9 cellular contexts compared by ENCODE assay signal in genomic region chr7:129501760-129502707, GRCh38. TPM values are rescaled to one million over a fixed set of nuclear protein-coding genes. Genes with fewer than 3 reads are reported as not detected.
DNase-seq lines count a peak whose midpoint lies in the region; ATAC-seq, FAIRE-seq and TF ChIP-seq lines count a peak whose summit lies in the region.
"Had no signal": no experiment of that assay in that cellular context is flagged by ENCODE, and none has a peak within 500 bp of the region (broad histone marks: within the 10 kb centered on the region; RNA-seq: fewer than 3 reads in every experiment).

SMKR1 (plus strand) TSS chr7:129502531; CDS start chr7:129502825, 294 bp downstream.

- intact Hi-C loops in PC-3 (cut with micrococcal nuclease): loop anchor here (2.0 kb wide), 1 partner anchor 29 kb away; no protein-coding TSS in a partner anchor
- intact Hi-C loops in activated T-helper 1 cell treated with anti-CD3 and anti-CD28 coated beads, Interleukin-12 subunit alpha, Interleukin-12 subunit beta, Interleukin-2, Interleukin-4 antibody, amounts not matched to agents 30 ng/mL and 10 ng/mL and 1 ng/mL, durations not matched to agents 14 hours and 24 hours and 36 hours (cut with micrococcal nuclease): loop anchor here (1.0 to 5.0 kb wide), 8 partner anchors 8 to 1165 kb away; partner anchors contain the start of genes COPG2, NRF1 and STRIP2

- DNase-seq in D721Med (ENCODE audit: insufficient read length, low spot score) (peak; percentile 94), PC-3 (peak; percentile 85), fibroblast of villous mesenchyme (ENCODE audit: low read depth) (peak; percentile 51), neuronal stem cell (ENCODE audit: low spot score) (peak; percentile 58)
- peak; percentile 90 for DNase-seq in activated T-helper 1 cell treated with anti-CD3 and anti-CD28 coated beads, Interleukin-12 subunit alpha, Interleukin-12 subunit beta, Interleukin-2, Interleukin-4 antibody, amounts not matched to agents 30 ng/mL and 10 ng/mL and 1 ng/mL, durations not matched to agents 14 hours and 24 hours and 36 hours (ENCODE audit: low spot score)

- no peaks in the 10 kb centered on the region for H3K9me2 ChIP-seq in PC-3 (replicated peaks; ENCODE audit: low read length)

- no peaks in the 10 kb centered on the region for H3K79me1 ChIP-seq in neuronal stem cell (ENCODE audit: low read depth, low read length)

- H3K4me1 Mint-ChIP-seq in activated T-helper 1 cell treated with anti-CD3 and anti-CD28 coated beads, Interleukin-12 subunit alpha, Interleukin-12 subunit beta, Interleukin-2, Interleukin-4 antibody, amounts not matched to agents 30 ng/mL and 10 ng/mL and 1 ng/mL, durations not matched to agents 14 hours and 24 hours and 36 hours (ENCODE audit: low read depth): peaks cover 19% of the 10 kb centered on the region

- no peak within 1 kb of the TSS for H2BK120ac ChIP-seq in neuronal stem cell (ENCODE audit: low read depth, low read length)

- H3K4me1 ChIP-seq in HUES48 (ENCODE audit: control insufficient read depth, insufficient read depth, low read length) (peaks cover 4% of the 10 kb centered on the region), PC-3 (ENCODE audit: insufficient read depth, low read length) (0 out of 2 replicates have a peak, but pooled peaks cover 8% of the 10 kb centered on the region), neuronal stem cell (ENCODE audit: control insufficient read depth in 2 of 2, insufficient read depth in 1 of 2, low read depth in 1 of 2, low read length in 2 of 2) (peaks cover 3 to 8% of the 10 kb centered on the region in 2 donors), subcutaneous abdominal adipose tissue (ENCODE audit: control insufficient read depth in 5 of 5, insufficient read depth in 5 of 5, low read length in 5 of 5) (peaks cover 0 to 16% (median 11%) of the 10 kb centered on the region in 5 donors)

- no peak within 1 kb of the TSS for H2BK5ac ChIP-seq in neuronal stem cell (ENCODE audit: low read length)

- no peak within 1 kb of the TSS for H3K9ac ChIP-seq in HUES48 (ENCODE audit: low read depth, low read length)
- H3K9ac ChIP-seq in PC-3 (ENCODE audit: low read length): peak within 1 kb of the TSS; percentile 66
- peak within 1 kb of the TSS; percentile 91 for H3K9ac ChIP-seq in neuronal stem cell (ENCODE audit: low read depth, low read length, poor library complexity)
- H3K9ac ChIP-seq in subcutaneous abdominal adipose tissue (ENCODE audit: low read length in 5 of 5): peak within 1 kb of the TSS in 1 of 5 donors; percentile 59

- H3K23ac ChIP-seq in neuronal stem cell (ENCODE audit: low read depth, low read length, poor library complexity): peak within 1 kb of the TSS; percentile 73

- H3K18ac ChIP-seq in neuronal stem cell (ENCODE audit: low read length): peak within 1 kb of the TSS; percentile 93

- no CpG with 5 or more reads among the region's 89 CpGs for WGBS in neuronal stem cell (ENCODE audit: extremely low coverage in 2 of 2, insufficient read length in 2 of 2, insufficient replicate concordance in 1 of 2), 2 donors

- H3K27ac Mint-ChIP-seq in activated T-helper 1 cell treated with anti-CD3 and anti-CD28 coated beads, Interleukin-12 subunit alpha, Interleukin-12 subunit beta, Interleukin-2, Interleukin-4 antibody, amounts not matched to agents 30 ng/mL and 10 ng/mL and 1 ng/mL, durations not matched to agents 14 hours and 24 hours and 36 hours: peak within 1 kb of the TSS; percentile 86

- no peak for TF ChIP-seq CTCF in D721Med (IDR thresholded peaks at IDR 0.05; ENCODE audit: insufficient read depth, missing control alignments)
- TF ChIP-seq CTCF in PC-3 (conservative IDR thresholded peaks at IDR 0.05; ENCODE audit: low read depth, low read length): no peak
- TF ChIP-seq CTCF in fibroblast of villous mesenchyme (IDR thresholded peaks at IDR 0.05; ENCODE audit: insufficient read depth, low read depth, low read length): no peak

- H3K27me3 ChIP-seq in HUES48 (ENCODE audit: control insufficient read depth, insufficient read depth, low read length) (peaks cover 36% of the 10 kb centered on the region), PC-3 (ENCODE audit: low read length) (no peaks in the 10 kb centered on the region), neuronal stem cell (ENCODE audit: control insufficient read depth in 3 of 3, insufficient read depth in 3 of 3, low read depth in 1 of 3, low read length in 3 of 3) (peaks cover 0 to 19% (median 3%) of the 10 kb centered on the region in 3 experiments), subcutaneous abdominal adipose tissue (ENCODE audit: control insufficient read depth in 5 of 5, insufficient read depth in 4 of 5, low read length in 5 of 5) (peaks cover 8 to 12% (median 9%) of the 10 kb centered on the region in 5 donors)

- H3K36me3 ChIP-seq in HUES48 (ENCODE audit: control insufficient read depth, insufficient read depth, low read length): no peaks in the 10 kb centered on the region
- no peaks in the 10 kb centered on the region for H3K36me3 ChIP-seq in PC-3 (ENCODE audit: low read depth, low read length)
- no peaks in the 10 kb centered on the region for H3K36me3 ChIP-seq in neuronal stem cell (replicated peaks in 1 of 2; ENCODE audit: control insufficient read depth in 2 of 2, insufficient read depth in 2 of 2, low read length in 2 of 2)
- no peaks in the 10 kb centered on the region for H3K36me3 ChIP-seq in subcutaneous abdominal adipose tissue (ENCODE audit: control insufficient read depth in 5 of 5, insufficient read depth in 5 of 5, low read length in 5 of 5)

- H3K36me3 Mint-ChIP-seq in activated T-helper 1 cell treated with anti-CD3 and anti-CD28 coated beads, Interleukin-12 subunit alpha, Interleukin-12 subunit beta, Interleukin-2, Interleukin-4 antibody, amounts not matched to agents 30 ng/mL and 10 ng/mL and 1 ng/mL, durations not matched to agents 14 hours and 24 hours and 36 hours (ENCODE audit: low read depth): no peaks in the 10 kb centered on the region

- no peak within 1 kb of the TSS for H4K91ac ChIP-seq in neuronal stem cell (ENCODE audit: low read depth, low read length, poor library complexity)

- H3K14ac ChIP-seq in neuronal stem cell (ENCODE audit: low read length): peak within 1 kb of the TSS; percentile 82

- H3F3A ChIP-seq in PC-3 (ENCODE audit: low read length, unreplicated experiment): no peaks in the 10 kb centered on the region

- peaks cover 16% of the 10 kb centered on the region for H3K27me3 Mint-ChIP-seq in activated T-helper 1 cell treated with anti-CD3 and anti-CD28 coated beads, Interleukin-12 subunit alpha, Interleukin-12 subunit beta, Interleukin-2, Interleukin-4 antibody, amounts not matched to agents 30 ng/mL and 10 ng/mL and 1 ng/mL, durations not matched to agents 14 hours and 24 hours and 36 hours (ENCODE audit: insufficient read depth)

- H2AK5ac ChIP-seq in neuronal stem cell (ENCODE audit: low read depth, low read length): peak within 1 kb of the TSS; percentile 9

- peak within 1 kb of the TSS; percentile 82 for H3K4me3 Mint-ChIP-seq in activated T-helper 1 cell treated with anti-CD3 and anti-CD28 coated beads, Interleukin-12 subunit alpha, Interleukin-12 subunit beta, Interleukin-2, Interleukin-4 antibody, amounts not matched to agents 30 ng/mL and 10 ng/mL and 1 ng/mL, durations not matched to agents 14 hours and 24 hours and 36 hours

- CTCF ChIA-PET in PC-3 (lab: Charles Lee): interaction anchor here (0.5 to 0.7 kb wide), 3 partner anchors 93 to 338 kb away, joined by 3 to 4 read pairs (median 4); no protein-coding TSS in a partner anchor

- H3K9me3 ChIP-seq in HUES48 (ENCODE audit: control insufficient read depth, insufficient read depth, low read length) (no peaks in the 10 kb centered on the region), PC-3 (ENCODE audit: low read length) (no peaks in the 10 kb centered on the region), neuronal stem cell (replicated peaks in 1 of 2; ENCODE audit: control insufficient read depth in 2 of 2, insufficient read depth in 1 of 2, low read depth in 1 of 2, low read length in 2 of 2) (no peaks in the 10 kb centered on the region), subcutaneous abdominal adipose tissue (ENCODE audit: control insufficient read depth in 5 of 5, low read length in 5 of 5) (no peaks in the 10 kb centered on the region)

- H2BK12ac ChIP-seq in neuronal stem cell (ENCODE audit: low read length): no peak within 1 kb of the TSS

- H2AFZ ChIP-seq in PC-3 (ENCODE audit: low read length) (peak within 1 kb of the TSS; percentile 96), neuronal stem cell (ENCODE audit: low read length) (peak within 1 kb of the TSS; percentile 99)

- peak within 1 kb of the TSS; percentile 98 for H3K4me2 ChIP-seq in PC-3 (ENCODE audit: low read length)
- peak within 1 kb of the TSS; percentile 99 for H3K4me2 ChIP-seq in neuronal stem cell (ENCODE audit: insufficient read depth, low read length, poor library complexity, severe bottlenecking)

- H4K20me1 ChIP-seq in PC-3 (ENCODE audit: low read length): no peaks in the 10 kb centered on the region

- no TSS peak for BruUV-seq in PC-3 (replicated peaks; lab: Mats Ljungman, UMichigan)

- FAIRE-seq in D721Med (lab: Jason Lieb, UNC): no peak

- H3K4ac ChIP-seq in neuronal stem cell (ENCODE audit: low read length): no peak within 1 kb of the TSS

- ATAC-seq in GM21381 (IDR thresholded peaks at IDR 0.05; ENCODE audit: unreplicated experiment): peak; percentile 89
- ATAC-seq in PC-3: peak; percentile 94

- peak within 1 kb of the TSS; percentile 43 for H4K8ac ChIP-seq in neuronal stem cell (ENCODE audit: low read depth, low read length)

- H3K27ac ChIP-seq in HUES48 (ENCODE audit: low read depth, low read length) (no peak within 1 kb of the TSS), PC-3 (ENCODE audit: low read length) (no peak within 1 kb of the TSS), neuronal stem cell (replicated peaks; ENCODE audit: low read length) (no peak within 1 kb of the TSS), subcutaneous abdominal adipose tissue (ENCODE audit: low read depth, low read length) (no peak within 1 kb of the TSS)

- no peaks in the 10 kb centered on the region for H3K9me3 Mint-ChIP-seq in activated T-helper 1 cell treated with anti-CD3 and anti-CD28 coated beads, Interleukin-12 subunit alpha, Interleukin-12 subunit beta, Interleukin-2, Interleukin-4 antibody, amounts not matched to agents 30 ng/mL and 10 ng/mL and 1 ng/mL, durations not matched to agents 14 hours and 24 hours and 36 hours

- no peaks in the 10 kb centered on the region for H3K79me2 ChIP-seq in PC-3 (ENCODE audit: low read length)

- POLR2A ChIA-PET in PC-3 (lab: Charles Lee; ENCODE audit: unreplicated experiment): no interaction called here

- H3K4me3 ChIP-seq in HUES48 (ENCODE audit: low read depth, low read length): peak within 1 kb of the TSS; percentile 69
- H3K4me3 ChIP-seq in PC-3 (ENCODE audit: low read length): peak within 1 kb of the TSS; percentile 92
- peak within 1 kb of the TSS; percentile 54 for H3K4me3 ChIP-seq in fibroblast of villous mesenchyme (ENCODE audit: low read depth, low read length)
- peak within 1 kb of the TSS; percentile 59 to 90 for H3K4me3 ChIP-seq in neuronal stem cell (ENCODE audit: low read length in 2 of 2)
- H3K4me3 ChIP-seq in subcutaneous abdominal adipose tissue (ENCODE audit: low read depth in 1 of 5, low read length in 5 of 5): peak within 1 kb of the TSS; percentile 53 to 69 (median 62)

- no peak within 1 kb of the TSS for H2BK15ac ChIP-seq in neuronal stem cell (ENCODE audit: low read length)

RNA-seq across cellular contexts. Expression of gene SMKR1, which starts in this region (rescaled TPM):
- total RNA-seq in PC-3 (2014; rRNA removed) (7.4 and 13.1 TPM in 2 replicates), fibroblast of villous mesenchyme (not detected in 2 replicates)
- total RNA-seq in activated T-helper 1 cell treated with anti-CD3 and anti-CD28 coated beads, Interleukin-12 subunit alpha, Interleukin-12 subunit beta, Interleukin-2, Interleukin-4 antibody, amounts not matched to agents 30 ng/mL and 10 ng/mL and 1 ng/mL, durations not matched to agents 14 hours and 24 hours and 36 hours: 4.8 and 5.7 TPM in 2 replicates
- polyA plus RNA-seq in neuronal stem cell (2013, experiment 1 of 2): 3.5 TPM
- 3.6 TPM for polyA plus RNA-seq in neuronal stem cell (2013, experiment 2 of 2)
- total RNA-seq: subcutaneous adipose tissue had no signal

Comparison
In these comparisons a context has a peak if more than half of its experiments do, and no peak if none do; other contexts are left out.
1. Peak in DNase-seq and H3K4me3 ChIP-seq in fibroblast of villous mesenchyme; RNA of the gene not detected or under 1 TPM.